Comparison of ENCODE assay signal across 12 cellular contexts in genomic region chr18:26436176-26437031, GRCh38.
DNase-seq lines count a peak whose midpoint lies in the region; FAIRE-seq and TF ChIP-seq lines count a peak whose summit lies in the region.
"Had no signal": no experiment of that assay in that cellular context is flagged by ENCODE, and none has a peak within 500 bp of the region (broad histone marks: within the 10 kb centered on the region; RNA-seq: fewer than 3 reads in every experiment).

No MANE protein-coding gene starts in this region.

- no peaks in the 10 kb centered on the region for H3K9me3 ChIP-seq in small intestine (ENCODE audit: control insufficient read depth, low read depth)

- in situ Hi-C loops in astrocyte of the spinal cord (cut with HindIII; ENCODE audit: low sequenced_read_pairs), result no loop called here

- no peaks in the 10 kb centered on the region for H3K36me3 Mint-ChIP-seq in immature natural killer cell
- H3K36me3 Mint-ChIP-seq: stimulated activated effector memory CD8-positive, alpha-beta T cell treated with anti-CD3 and anti-CD28 coated beads, Interleukin-12 subunit alpha, Interleukin-12 subunit beta, amount 100 ng/mL, for 72 hours had no signal

- H3K4me1 Mint-ChIP-seq in immature natural killer cell, result no peaks in the 10 kb centered on the region
- H3K4me1 Mint-ChIP-seq: stimulated activated effector memory CD8-positive, alpha-beta T cell treated with anti-CD3 and anti-CD28 coated beads, Interleukin-12 subunit alpha, Interleukin-12 subunit beta, amount 100 ng/mL, for 72 hours had no signal

- DNase-seq in AG08395 (ENCODE audit: low spot score) (peak; percentile 57), HPDE6-E6E7 (ENCODE audit: extremely low spot score) (peak; percentile 40), astrocyte of the spinal cord (ENCODE audit: low read depth, low spot score) (peak; percentile 87), islet precursor cell (peak; percentile 81), immature natural killer cell (no peak), HuH-7 (ENCODE audit: low spot score) (no peak), GM19240 (ENCODE audit: insufficient read length, low spot score) (no peak), small intestine (no peak)
- DNase-seq: central memory CD4-positive, alpha-beta T cell; NCI-H69 had no signal

- no peak overlapping the region for H3K4me3 ChIP-seq in astrocyte of the spinal cord (ENCODE audit: low read depth, low read length)
- H3K4me3 ChIP-seq in small intestine (ENCODE audit: low read depth in 1 of 2, low read length in 2 of 2), result no peak overlapping the region

- H3K9me3 Mint-ChIP-seq in immature natural killer cell, result peaks cover 0 to 8% (median 0%) of the 10 kb centered on the region in 6 donors
- H3K9me3 Mint-ChIP-seq: stimulated activated effector memory CD8-positive, alpha-beta T cell treated with anti-CD3 and anti-CD28 coated beads, Interleukin-12 subunit alpha, Interleukin-12 subunit beta, amount 100 ng/mL, for 72 hours had no signal

- no peak for TF ChIP-seq CTCF in astrocyte of the spinal cord (IDR thresholded peaks at IDR 0.05; ENCODE audit: low read depth, low read length)

- H3K27ac Mint-ChIP-seq in immature natural killer cell, result no peak overlapping the region
- H3K27ac Mint-ChIP-seq: stimulated activated effector memory CD8-positive, alpha-beta T cell treated with anti-CD3 and anti-CD28 coated beads, Interleukin-12 subunit alpha, Interleukin-12 subunit beta, amount 100 ng/mL, for 72 hours had no signal

- no peaks in the 10 kb centered on the region for H3K36me3 ChIP-seq in small intestine (ENCODE audit: control insufficient read depth in 2 of 2, insufficient read depth in 2 of 2, low read length in 2 of 2)

- no peaks in the 10 kb centered on the region for H3K4me1 ChIP-seq in small intestine (ENCODE audit: control insufficient read depth in 2 of 2, insufficient read depth in 1 of 2, low read depth in 1 of 2, low read length in 1 of 2)

- peaks cover 5 to 12% (median 5%) of the 10 kb centered on the region in 3 donors for H3K27me3 Mint-ChIP-seq in immature natural killer cell (ENCODE audit: low read depth in 3 of 3)

- H3K4me3 Mint-ChIP-seq in immature natural killer cell, result no peak overlapping the region
- H3K4me3 Mint-ChIP-seq: stimulated activated effector memory CD8-positive, alpha-beta T cell treated with anti-CD3 and anti-CD28 coated beads, Interleukin-12 subunit alpha, Interleukin-12 subunit beta, amount 100 ng/mL, for 72 hours had no signal

- FAIRE-seq in small intestine (lab: Jason Lieb, UNC), result no peak

- WGBS in small intestine, 3 donors, result 80 to 84% (median 84%) methylated on average over 11 of the region's 11 CpGs

- H3K27me3 ChIP-seq in small intestine (ENCODE audit: control insufficient read depth in 2 of 2, insufficient read depth in 2 of 2, low read length in 2 of 2), result no peaks in the 10 kb centered on the region

- H3K27ac ChIP-seq in small intestine (ENCODE audit: low read depth in 1 of 2, low read length in 1 of 2), result no peak overlapping the region
- H3K27ac ChIP-seq: C4-2B had no signal

Comparison
In these comparisons a context has a peak if more than half of its experiments do, and no peak if none do; other contexts are left out.
1. DNase-seq: peak in AG08395 (single experiment), HPDE6-E6E7 (single experiment), astrocyte of the spinal cord (single experiment) and islet precursor cell (single experiment); none in immature natural killer cell (0 of 3), HuH-7 (single experiment), GM19240 (single experiment) and small intestine (single experiment).